Comparison of ENCODE assay signal across 1 cellular context in genomic region chr3:47824541-47825473, GRCh38.
TF ChIP-seq lines count a peak whose summit lies in the region.

No MANE protein-coding gene starts in this region.

TF ChIP-seq in HepG2, 621 proteins besides CTCF, POLR2A, EP300 and RAD21 (continued from another document):
- TF ChIP-seq RERE (CRISPR knock-in tag; IDR thresholded peaks at IDR 0.05; ENCODE audit: low read depth) (no peak), ZNF782 (CRISPR knock-in tag; IDR thresholded peaks at IDR 0.05; ENCODE audit: borderline replicate concordance) (no peak), GLMP (CRISPR knock-in tag; IDR thresholded peaks at IDR 0.05; ENCODE audit: borderline replicate concordance) (no peak), NFIB (CRISPR knock-in tag; IDR thresholded peaks at IDR 0.05; ENCODE audit: borderline replicate concordance) (no peak), ZNF598 (CRISPR knock-in tag; IDR thresholded peaks at IDR 0.05; ENCODE audit: borderline replicate concordance) (no peak), ZNF20 (CRISPR knock-in tag; IDR thresholded peaks at IDR 0.05) (no peak), ZNF800 (CRISPR knock-in tag; IDR thresholded peaks at IDR 0.05) (0 out of 2 replicates have a peak, but pooled peaks have one; percentile 30), ZNF784 (CRISPR knock-in tag; IDR thresholded peaks at IDR 0.05; ENCODE audit: borderline replicate concordance) (peak; percentile 87; the same call in 1 of the 2 replicates), TGIF2 (CRISPR knock-in tag; IDR thresholded peaks at IDR 0.05) (peak; percentile 67; the same call in 1 of the 2 replicates), ZNF552 (CRISPR knock-in tag; IDR thresholded peaks at IDR 0.05; ENCODE audit: borderline replicate concordance) (no peak), ZMYM4 (CRISPR knock-in tag; IDR thresholded peaks at IDR 0.05) (peak; percentile 97), ZNF572 (CRISPR knock-in tag; IDR thresholded peaks at IDR 0.05) (no peak), GABPA (IDR thresholded peaks at IDR 0.05; ENCODE audit: low read depth, low read length) (no peak), GABPA (CRISPR knock-in tag; IDR thresholded peaks at IDR 0.05; ENCODE audit: low read depth) (no peak), ZNF557 (CRISPR knock-in tag; IDR thresholded peaks at IDR 0.05) (no peak), NFKBIZ (CRISPR knock-in tag; IDR thresholded peaks at IDR 0.05) (no peak), ZNF710 (CRISPR knock-in tag; IDR thresholded peaks at IDR 0.05; ENCODE audit: borderline replicate concordance) (peak; percentile 51; the same call in 1 of the 2 replicates), ERF (CRISPR knock-in tag; IDR thresholded peaks at IDR 0.05) (peak; percentile 79), ZNF775 (CRISPR knock-in tag; IDR thresholded peaks at IDR 0.05; ENCODE audit: borderline replicate concordance) (no peak), ZBTB20 (CRISPR knock-in tag; IDR thresholded peaks at IDR 0.05; ENCODE audit: borderline replicate concordance, low read depth) (0 out of 2 replicates have a peak, but pooled peaks have one; percentile 26), ATM (IDR thresholded peaks at IDR 0.05; ENCODE audit: borderline replicate concordance) (no peak), HINFP (CRISPR knock-in tag; IDR thresholded peaks at IDR 0.05; ENCODE audit: low read depth) (peak; percentile 93), STAT6 (CRISPR knock-in tag; IDR thresholded peaks at IDR 0.05; ENCODE audit: borderline replicate concordance) (no peak), TOPORS (CRISPR knock-in tag; IDR thresholded peaks at IDR 0.05) (peak; percentile 84; the same call in 1 of the 2 replicates), MEF2D (CRISPR knock-in tag; IDR thresholded peaks at IDR 0.05) (no peak), ZNF251 (CRISPR knock-in tag; IDR thresholded peaks at IDR 0.05) (no peak), TRIM22 (IDR thresholded peaks at IDR 0.05) (no peak)
